8 cellular contexts compared by ENCODE assay signal in genomic region chr12:7128681-7129593, GRCh38. TPM values are rescaled to one million over a fixed set of nuclear protein-coding genes. Genes with fewer than 3 reads are reported as not detected.
DNase-seq lines count a peak whose midpoint lies in the region; ATAC-seq and TF ChIP-seq lines count a peak whose summit lies in the region.

Gene RBP5, minus strand, starts transcription at chr12:7128889. Its CDS starts 114 bp downstream, at chr12:7128775.

- H3K9me3 ChIP-seq in HUES64 (ENCODE audit: insufficient read depth, low read depth, low read length) = no peaks in the 10 kb centered on the region
- H3K9me3 ChIP-seq in mucosa of stomach (ENCODE audit: control insufficient read depth, low read length) = no peaks in the 10 kb centered on the region

- H3K27me3 ChIP-seq in ACC112 (ENCODE audit: insufficient read depth, low read length) = no peaks in the 10 kb centered on the region
- peaks cover 13% of the 10 kb centered on the region for H3K27me3 ChIP-seq in HUES64 (ENCODE audit: insufficient read depth, low read length)
- peaks cover 29% of the 10 kb centered on the region for H3K27me3 ChIP-seq in mucosa of stomach (ENCODE audit: control insufficient read depth, insufficient read depth, low read length)

- peaks cover 11% of the 10 kb centered on the region for H3K4me1 ChIP-seq in ACC112 (ENCODE audit: control insufficient read depth, insufficient read depth, low read length, unreplicated experiment)
- H3K4me1 ChIP-seq in HUES64 (ENCODE audit: insufficient read depth, low read length) = peaks cover 12% of the 10 kb centered on the region
- H3K4me1 ChIP-seq in mucosa of stomach (ENCODE audit: control insufficient read depth, insufficient read depth, low read length) = peaks cover 25% of the 10 kb centered on the region

- peak within 1 kb of the TSS; percentile 79 for H2AFZ ChIP-seq in ACC112 (ENCODE audit: low read length, unreplicated experiment)

- H3K36me3 ChIP-seq in ACC112 (ENCODE audit: insufficient read depth, low read length) = no peaks in the 10 kb centered on the region
- H3K36me3 ChIP-seq in HUES64 (ENCODE audit: insufficient read depth, low read length) = peaks cover 2% of the 10 kb centered on the region; the same call in 1 of the 2 replicates
- no peaks in the 10 kb centered on the region for H3K36me3 ChIP-seq in mucosa of stomach (ENCODE audit: control insufficient read depth, insufficient read depth, low read length)

- WGBS in HUES64 = 71% methylated on average over 8 of the region's 11 CpGs

- no peak for TF ChIP-seq CTCF in cardiac fibroblast (IDR thresholded peaks at IDR 0.05; ENCODE audit: low read depth, low read length)

- ATAC-seq in GM18502 (IDR thresholded peaks at IDR 0.05; ENCODE audit: poor library complexity, unreplicated experiment) (no peak), HG02970 (IDR thresholded peaks at IDR 0.05; ENCODE audit: low FRiP score, unreplicated experiment) (no peak), HG02840 (IDR thresholded peaks at IDR 0.05; ENCODE audit: low FRiP score, unreplicated experiment) (no peak)

- H3K9ac ChIP-seq in HUES64 (ENCODE audit: low read depth, low read length) = peak within 1 kb of the TSS; percentile 64
- peak within 1 kb of the TSS; percentile 72 for H3K9ac ChIP-seq in mucosa of stomach (ENCODE audit: low read length)

- H3K4me3 ChIP-seq in ACC112 (ENCODE audit: low read depth, low read length) (peak within 1 kb of the TSS; percentile 83), HUES64 (ENCODE audit: low read length) (peak within 1 kb of the TSS; percentile 80), cardiac fibroblast (replicated peaks in 1 of 2; ENCODE audit: low read depth in 2 of 2, low read length in 2 of 2) (peak within 1 kb of the TSS; percentile 67 to 75), mucosa of stomach (ENCODE audit: low read length) (peak within 1 kb of the TSS; percentile 46)

- H3K27ac ChIP-seq in ACC112 (ENCODE audit: low read depth, low read length) = no peak within 1 kb of the TSS
- H3K27ac ChIP-seq in HUES64 (ENCODE audit: low read depth, low read length) = no peak within 1 kb of the TSS

- DNase-seq in cardiac fibroblast (ENCODE audit: low read depth in 2 of 2) (peak in 1 of 2 donors; percentile 17), NCI-H2196 (lab: John Stamatoyannopoulos, UW; ENCODE audit: unreplicated experiment) (no peak)

- no peaks in the 10 kb centered on the region for H3K79me2 ChIP-seq in ACC112 (ENCODE audit: control insufficient read depth, insufficient read depth, low read length, unreplicated experiment)

RNA-seq across cellular contexts. Expression of gene RBP5, which starts in this region (rescaled TPM):
- polyA plus RNA-seq in HUES64 (2013, experiment 1 of 2) = 1.4 TPM
- polyA plus RNA-seq in HUES64 (2013, experiment 2 of 2) = 1.5 TPM
